Comparison of ENCODE assay signal across 17 cellular contexts in genomic region chr18:67514465-67514864, GRCh38.
DNase-seq lines count a peak whose midpoint lies in the region; ATAC-seq and TF ChIP-seq lines count a peak whose summit lies in the region.
"Had no signal": no experiment of that assay in that cellular context is flagged by ENCODE, and none has a peak within 500 bp of the region (broad histone marks: within the 10 kb centered on the region; RNA-seq: fewer than 3 reads in every experiment).

No MANE protein-coding gene starts in this region.

- H3K36me3 ChIP-seq in iPS-18a (ENCODE audit: control insufficient read depth, low read depth, low read length) (no peaks in the 10 kb centered on the region), tibial artery (peaks cover 7 to 28% (median 15%) of the 10 kb centered on the region in 3 donors)
- H3K36me3 ChIP-seq: esophagus squamous epithelium had no signal

- DNase-seq in NCI-H2107 treated with DMSO at 0.1 percent for 48 hours (lab: John Stamatoyannopoulos, UW; ENCODE audit: unreplicated experiment) (peak; percentile 2), NCI-H2107 (lab: John Stamatoyannopoulos, UW) (no peak), astrocyte of the spinal cord (ENCODE audit: low read depth, low spot score) (no peak), tibial artery (no peak), NCI-H1092 treated with DMSO at 0.1 percent for 48 hours (lab: John Stamatoyannopoulos, UW) (no peak), HK-2 (ENCODE audit: unreplicated experiment) (no peak)
- DNase-seq: 8988T; activated CD8-positive, alpha-beta T cell treated with anti-CD3 and anti-CD28 coated beads for 36 hours; activated gamma-delta T cell; esophagus squamous epithelium; NCI-H1105 treated with DMSO at 0.1 percent for 48 hours; NCI-H526; RPMI8226; small intestine; T-helper 9 cell had no signal

- in situ Hi-C loops in astrocyte of the spinal cord (cut with HindIII; ENCODE audit: low sequenced_read_pairs) = no loop called here

- no peak for ATAC-seq in HG02642 (IDR thresholded peaks at IDR 0.05; ENCODE audit: poor library complexity, unreplicated experiment)
- ATAC-seq: activated CD8-positive, alpha-beta T cell treated with anti-CD3 and anti-CD28 coated beads for 36 hours had no signal

- H3K9ac ChIP-seq in iPS-18a (ENCODE audit: low read length) = no peak overlapping the region

- no peaks in the 10 kb centered on the region for H3K9me3 ChIP-seq in iPS-18a (ENCODE audit: control insufficient read depth, low read depth, low read length)
- no peaks in the 10 kb centered on the region for H3K9me3 ChIP-seq in tibial artery
- H3K9me3 ChIP-seq: esophagus squamous epithelium had no signal

- TF ChIP-seq CTCF in astrocyte of the spinal cord (IDR thresholded peaks at IDR 0.05; ENCODE audit: low read depth, low read length) (no peak), tibial artery (IDR thresholded peaks at IDR 0.05) (no peak)

- no peak overlapping the region for H3K27ac ChIP-seq in iPS-18a (ENCODE audit: low read length)
- peak overlapping the region in 1 of 2 donors; percentile 96 for H3K27ac ChIP-seq in tibial artery
- H3K27ac ChIP-seq: esophagus squamous epithelium had no signal

- H3K4me1 ChIP-seq in iPS-18a (ENCODE audit: control insufficient read depth, low read depth, low read length) = peaks cover 9% of the 10 kb centered on the region
- peaks cover 0 to 45% (median 7%) of the 10 kb centered on the region in 4 donors for H3K4me1 ChIP-seq in tibial artery

- intact Hi-C loops in tibial artery (cut with DNase I; ENCODE audit: low total_unique reads) = loop anchor here (10.0 kb wide), 1 partner anchor 290 kb away; no protein-coding TSS in a partner anchor

- peak overlapping the region; percentile 60 for H3K4me3 ChIP-seq in astrocyte of the spinal cord (ENCODE audit: low read depth, low read length)
- H3K4me3 ChIP-seq in iPS-18a (ENCODE audit: low read length) = peak overlapping the region; percentile 88
- peak overlapping the region; percentile 83 to 97 for H3K4me3 ChIP-seq in tibial artery

- H3K27me3 ChIP-seq in iPS-18a (ENCODE audit: control insufficient read depth, insufficient read depth, low read length) (no peaks in the 10 kb centered on the region), tibial artery (no peaks in the 10 kb centered on the region)
- H3K27me3 ChIP-seq: esophagus squamous epithelium had no signal
